1 cellular context compared by ENCODE assay signal in the genomic region with DNA sequence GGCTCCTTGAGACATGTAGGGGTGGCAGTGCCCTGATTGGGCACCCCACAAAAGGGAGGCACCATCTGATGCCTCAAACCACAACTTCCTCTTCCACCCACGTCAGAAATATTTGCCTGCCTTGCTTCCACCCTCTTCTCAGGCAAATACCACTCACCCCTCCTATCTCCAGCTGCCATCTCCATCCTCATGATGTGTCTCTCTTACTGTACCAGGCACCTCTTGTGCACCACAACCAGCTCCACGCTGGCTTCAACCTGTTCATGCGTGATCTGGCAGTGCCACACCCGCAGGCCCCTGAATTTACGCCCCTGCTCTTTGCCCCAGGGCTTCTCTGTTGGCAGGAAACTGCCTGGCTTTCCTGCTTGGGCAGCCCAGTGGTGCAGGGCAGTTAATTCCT.
TF ChIP-seq lines count a peak whose summit lies in the region.

No MANE protein-coding gene starts in this region.

TF ChIP-seq in K562, 482 proteins besides CTCF, POLR2A, EP300 and RAD21 (continued from another document):
- TF ChIP-seq, protein P1, sequence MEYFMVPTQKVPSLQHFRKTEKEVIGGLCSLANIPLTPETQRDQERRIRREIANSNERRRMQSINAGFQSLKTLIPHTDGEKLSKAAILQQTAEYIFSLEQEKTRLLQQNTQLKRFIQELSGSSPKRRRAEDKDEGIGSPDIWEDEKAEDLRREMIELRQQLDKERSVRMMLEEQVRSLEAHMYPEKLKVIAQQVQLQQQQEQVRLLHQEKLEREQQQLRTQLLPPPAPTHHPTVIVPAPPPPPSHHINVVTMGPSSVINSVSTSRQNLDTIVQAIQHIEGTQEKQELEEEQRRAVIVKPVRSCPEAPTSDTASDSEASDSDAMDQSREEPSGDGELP (CRISPR knock-in tag; IDR thresholded peaks at IDR 0.05; ENCODE audit: borderline replicate concordance) = peak; percentile 51; the same call in 1 of the 2 replicates
TF ChIP-seq in K562: peak in this region for 4.
